ENCODE assay signal across 19 cellular contexts in the genomic region with DNA sequence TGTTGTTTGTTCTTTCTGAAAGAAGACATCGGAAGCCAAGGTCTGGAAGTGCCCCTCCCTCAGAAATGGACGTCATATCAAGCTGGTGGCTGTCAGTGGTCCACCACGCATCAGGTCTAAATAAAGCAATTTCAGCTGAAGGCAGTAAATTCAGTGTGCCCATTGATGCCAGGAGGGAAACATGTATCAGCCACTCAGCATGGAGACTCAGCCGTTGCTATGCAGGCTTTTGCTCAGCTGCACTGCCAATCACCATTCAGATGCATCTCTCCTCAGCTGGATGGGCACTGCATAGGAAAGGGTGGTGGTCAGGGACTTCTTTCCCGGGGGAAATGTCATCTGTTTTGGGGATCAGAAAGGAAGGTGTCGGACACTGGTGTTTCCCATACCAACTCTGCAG.
DNase-seq lines count a peak whose midpoint lies in the region; ATAC-seq and TF ChIP-seq lines count a peak whose summit lies in the region.
"Had no signal": no experiment of that assay in that cellular context is flagged by ENCODE, and none has a peak within 500 bp of the region (broad histone marks: within the 10 kb centered on the region; RNA-seq: fewer than 3 reads in every experiment).

No MANE protein-coding gene starts in this region.

- peak overlapping the region in 1 of 5 experiments; percentile 9 for H3K4me3 Mint-ChIP-seq in brain
- H3K4me3 Mint-ChIP-seq: CD14-positive monocyte had no signal

- H3K4me3 ChIP-seq in OCI-LY7 (ENCODE audit: low read depth, low read length, poor library complexity, severe bottlenecking): no peak overlapping the region

- no peaks in the 10 kb centered on the region for H3K36me3 ChIP-seq in OCI-LY7 (ENCODE audit: insufficient read depth, low read length)

- H3K9me3 Mint-ChIP-seq in brain: peaks cover 3 to 15% (median 6%) of the 10 kb centered on the region in 5 experiments

- no peak for ATAC-seq in GM19452 (IDR thresholded peaks at IDR 0.05; ENCODE audit: unreplicated experiment)
- ATAC-seq: PC-3 had no signal

- H3K9me3 ChIP-seq in OCI-LY7 (ENCODE audit: low read length): no peaks in the 10 kb centered on the region

- POLR2A ChIA-PET in OCI-LY7 (lab: Charles Lee): interaction anchor here (0.6 kb wide), 1 partner anchor 64 kb away, joined by 3 read pairs; no protein-coding TSS in a partner anchor

- H3K27ac Mint-ChIP-seq in brain: peak overlapping the region in 4 of 5 experiments; percentile 2 to 94 (median 67)
- H3K27ac Mint-ChIP-seq: CD14-positive monocyte had no signal

- H3K4me2 ChIP-seq in OCI-LY7 (ENCODE audit: low read length): no peak overlapping the region

- no peaks in the 10 kb centered on the region for H3K27me3 Mint-ChIP-seq in brain

- H2AFZ ChIP-seq in OCI-LY7 (ENCODE audit: low read length): no peak overlapping the region

- no TSS peak for BruUV-seq in OCI-LY7 (replicated peaks; lab: Mats Ljungman, UMichigan)

- H3K36me3 Mint-ChIP-seq in brain: peaks cover 6% of the 10 kb centered on the region
- H3K36me3 Mint-ChIP-seq: CD14-positive monocyte had no signal

- peaks cover 59% of the 10 kb centered on the region for H3K4me1 Mint-ChIP-seq in brain
- H3K4me1 Mint-ChIP-seq: CD14-positive monocyte had no signal

- no peak overlapping the region for H3K27ac ChIP-seq in OCI-LY7 (ENCODE audit: low read depth, low read length, poor library complexity, severe bottlenecking)
- H3K27ac ChIP-seq: 22Rv1 had no signal

- no peaks in the 10 kb centered on the region for H3K9me2 ChIP-seq in OCI-LY7 (ENCODE audit: insufficient read depth, low read length)

- DNase-seq in NCI-H1417 (lab: John Stamatoyannopoulos, UW) (peak in 2 of 3 experiments; percentile 38 to 63), NCI-H1417 treated with DMSO at 0.1 percent for 48 hours (lab: John Stamatoyannopoulos, UW) (no peak), NCI-H1092 treated with DMSO at 0.1 percent for 48 hours (lab: John Stamatoyannopoulos, UW) (peak; percentile 63), pons (ENCODE audit: low spot score) (peak; percentile 35), OCI-LY7 (ENCODE audit: low spot score) (no peak)
- DNase-seq in activated naive CD4-positive, alpha-beta T cell (lab: John Stamatoyannopoulos, UW): no peak
- DNase-seq: AML-193, DMS79 treated with DMSO at 0.1 percent for 48 hours, HCEC 1CT, MM.1S, NCI-H1105, NCI-H1694 treated with DMSO at 0.1 percent for 48 hours, NCI-H446, PC-3, RPMI8226 had no signal

- no peaks in the 10 kb centered on the region for H3K79me2 ChIP-seq in OCI-LY7 (ENCODE audit: insufficient read depth, low read depth, low read length)

- H3K4me1 ChIP-seq in OCI-LY7 (ENCODE audit: insufficient read depth, low read length, poor library complexity, severe bottlenecking): no peaks in the 10 kb centered on the region

- CTCF ChIA-PET in OCI-LY7 (lab: Charles Lee; ENCODE audit: unreplicated experiment): no interaction called here

- H4K20me1 ChIP-seq in OCI-LY7 (ENCODE audit: insufficient read depth, low read length): no peaks in the 10 kb centered on the region

- TF ChIP-seq CTCF in brain (conservative IDR thresholded peaks at IDR 0.05) (no peak), OCI-LY7 (conservative IDR thresholded peaks at IDR 0.05; ENCODE audit: low read length) (no peak)

- intact Hi-C loops in OCI-LY7 (cut with micrococcal nuclease; ENCODE audit: unreplicated experiment): no loop called here

Comparison
In these comparisons a context has a peak if more than half of its experiments do, and no peak if none do; other contexts are left out.
1. DNase-seq: peak in NCI-H1417 (2 of 3), NCI-H1092 treated with DMSO at 0.1 percent for 48 hours (single experiment) and pons (single experiment); none in NCI-H1417 treated with DMSO at 0.1 percent for 48 hours (single experiment), activated naive CD4-positive, alpha-beta T cell (0 of 4) and OCI-LY7 (single experiment).